8 cellular contexts compared by ENCODE assay signal in genomic region chr1:204350857-204351573, GRCh38. TPM values are rescaled to one million over a fixed set of nuclear protein-coding genes. Genes with fewer than 3 reads are reported as not detected.
DNase-seq lines count a peak whose midpoint lies in the region; ATAC-seq and TF ChIP-seq lines count a peak whose summit lies in the region.

No MANE protein-coding gene starts in this region.

- in situ Hi-C loops in ACHN (cut with HindIII; ENCODE audit: low pct_ligation_motif_present, low pct_unique_long_range_greater_than_20kb, low sequenced_read_pairs), result loop anchor here (25.0 kb wide), 1 partner anchor 189 kb away; the partner anchor contains the start of genes ETNK2 and REN

- no peaks in the 10 kb centered on the region for H3K27me3 ChIP-seq in BE2C
- H3K27me3 ChIP-seq in duodenal mucosa (ENCODE audit: control insufficient read depth in 1 of 2, insufficient read depth in 2 of 2, low read length in 2 of 2), result no peaks in the 10 kb centered on the region

- H3K4me1 ChIP-seq in BE2C (peaks cover 43% of the 10 kb centered on the region), duodenal mucosa (ENCODE audit: control insufficient read depth in 1 of 2, insufficient read depth in 2 of 2, low read length in 2 of 2) (peaks cover 25 to 34% of the 10 kb centered on the region in 2 donors)

- H3K4me3 ChIP-seq in BE2C (ENCODE audit: low read depth, low read length), result peak overlapping the region; percentile 62
- H3K4me3 ChIP-seq in duodenal mucosa (ENCODE audit: low read depth in 1 of 2, low read length in 2 of 2), result peak overlapping the region in 1 of 2 donors; percentile 13

- peak overlapping the region in 1 of 2 donors; percentile 7 for H3K9ac ChIP-seq in duodenal mucosa (ENCODE audit: low read depth in 1 of 2, low read length in 2 of 2)

- H3K27ac ChIP-seq in duodenal mucosa (ENCODE audit: low read depth, low read length), result peak overlapping the region; percentile 33

- H3K9me3 ChIP-seq in BE2C (no peaks in the 10 kb centered on the region), duodenal mucosa (ENCODE audit: control insufficient read depth in 1 of 2, low read length in 2 of 2) (no peaks in the 10 kb centered on the region)

- no peak for TF ChIP-seq CTCF in BE2C (IDR thresholded peaks at IDR 0.05; ENCODE audit: low read depth, low read length)

- ATAC-seq in GM21367 (IDR thresholded peaks at IDR 0.05; ENCODE audit: unreplicated experiment) (no peak), HG03045 (IDR thresholded peaks at IDR 0.05; ENCODE audit: unreplicated experiment) (no peak)

- H3K36me3 ChIP-seq in BE2C (no peaks in the 10 kb centered on the region), duodenal mucosa (ENCODE audit: control insufficient read depth in 1 of 2, insufficient read depth in 2 of 2, low read length in 2 of 2) (no peaks in the 10 kb centered on the region)

- DNase-seq in BE2C, result peak; percentile 94
- peak; percentile 71 for DNase-seq in NCI-H146 treated with DMSO at 0.1 percent for 48 hours (lab: John Stamatoyannopoulos, UW; ENCODE audit: unreplicated experiment)
- peak; percentile 88 for DNase-seq in midbrain (lab: John Stamatoyannopoulos, UW)
- DNase-seq in ACHN, result no peak
- no peak for DNase-seq in NOMO-1 treated with DMSO at 0.1 percent for 48 hours (lab: John Stamatoyannopoulos, UW; ENCODE audit: unreplicated experiment)

RNA-seq across cellular contexts. Expression of gene PLEKHA6, which starts 8.7 kb away (rescaled TPM):
- 47.9 TPM for polyA plus RNA-seq in BE2C (2012; ENCODE audit: insufficient read depth, insufficient read length, low read depth)

Comparison
In these comparisons a context has a peak if more than half of its experiments do, and no peak if none do; other contexts are left out.
1. DNase-seq: peak in BE2C (single experiment), NCI-H146 treated with DMSO at 0.1 percent for 48 hours (single experiment) and midbrain (single experiment); none in ACHN (single experiment) and NOMO-1 treated with DMSO at 0.1 percent for 48 hours (single experiment).